In the genomic region with DNA sequence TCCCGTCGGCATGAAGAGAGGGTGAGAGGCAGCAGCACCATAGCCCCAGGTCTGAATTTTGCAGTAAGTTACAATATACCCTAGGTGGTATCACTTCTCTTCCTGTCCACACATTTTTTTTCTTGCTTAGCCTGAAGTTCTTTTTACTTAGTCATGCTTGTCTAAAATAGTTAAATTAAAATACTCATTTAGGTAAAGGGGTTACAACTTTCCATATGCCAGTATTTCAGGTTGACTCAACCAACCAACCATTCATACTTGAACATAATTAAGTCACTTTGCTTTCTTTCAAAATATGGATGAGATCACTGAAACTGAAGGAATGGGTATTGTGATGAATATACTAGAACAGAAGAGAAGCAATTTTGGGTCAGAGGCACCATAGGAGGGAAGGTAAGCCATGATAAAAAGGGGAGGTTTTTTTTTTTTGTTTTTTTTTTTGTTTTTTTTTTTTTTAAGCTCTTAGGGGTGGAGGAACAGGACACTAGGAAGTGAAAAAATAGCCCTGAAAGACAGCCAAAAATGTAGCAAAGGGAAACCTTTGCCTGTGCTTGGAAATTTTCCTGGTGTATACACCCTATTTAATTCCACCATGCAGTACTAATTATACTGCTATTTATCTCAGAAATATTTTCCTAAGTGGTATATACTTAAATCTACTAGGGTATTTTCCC, we compare ENCODE assay signal across 1 cellular context.
TF ChIP-seq lines count a peak whose summit lies in the region.

No MANE protein-coding gene starts in this region.

TF ChIP-seq in HepG2, 621 proteins besides CTCF, POLR2A, EP300 and RAD21 (continued from another document):
- TF ChIP-seq, protein P1, sequence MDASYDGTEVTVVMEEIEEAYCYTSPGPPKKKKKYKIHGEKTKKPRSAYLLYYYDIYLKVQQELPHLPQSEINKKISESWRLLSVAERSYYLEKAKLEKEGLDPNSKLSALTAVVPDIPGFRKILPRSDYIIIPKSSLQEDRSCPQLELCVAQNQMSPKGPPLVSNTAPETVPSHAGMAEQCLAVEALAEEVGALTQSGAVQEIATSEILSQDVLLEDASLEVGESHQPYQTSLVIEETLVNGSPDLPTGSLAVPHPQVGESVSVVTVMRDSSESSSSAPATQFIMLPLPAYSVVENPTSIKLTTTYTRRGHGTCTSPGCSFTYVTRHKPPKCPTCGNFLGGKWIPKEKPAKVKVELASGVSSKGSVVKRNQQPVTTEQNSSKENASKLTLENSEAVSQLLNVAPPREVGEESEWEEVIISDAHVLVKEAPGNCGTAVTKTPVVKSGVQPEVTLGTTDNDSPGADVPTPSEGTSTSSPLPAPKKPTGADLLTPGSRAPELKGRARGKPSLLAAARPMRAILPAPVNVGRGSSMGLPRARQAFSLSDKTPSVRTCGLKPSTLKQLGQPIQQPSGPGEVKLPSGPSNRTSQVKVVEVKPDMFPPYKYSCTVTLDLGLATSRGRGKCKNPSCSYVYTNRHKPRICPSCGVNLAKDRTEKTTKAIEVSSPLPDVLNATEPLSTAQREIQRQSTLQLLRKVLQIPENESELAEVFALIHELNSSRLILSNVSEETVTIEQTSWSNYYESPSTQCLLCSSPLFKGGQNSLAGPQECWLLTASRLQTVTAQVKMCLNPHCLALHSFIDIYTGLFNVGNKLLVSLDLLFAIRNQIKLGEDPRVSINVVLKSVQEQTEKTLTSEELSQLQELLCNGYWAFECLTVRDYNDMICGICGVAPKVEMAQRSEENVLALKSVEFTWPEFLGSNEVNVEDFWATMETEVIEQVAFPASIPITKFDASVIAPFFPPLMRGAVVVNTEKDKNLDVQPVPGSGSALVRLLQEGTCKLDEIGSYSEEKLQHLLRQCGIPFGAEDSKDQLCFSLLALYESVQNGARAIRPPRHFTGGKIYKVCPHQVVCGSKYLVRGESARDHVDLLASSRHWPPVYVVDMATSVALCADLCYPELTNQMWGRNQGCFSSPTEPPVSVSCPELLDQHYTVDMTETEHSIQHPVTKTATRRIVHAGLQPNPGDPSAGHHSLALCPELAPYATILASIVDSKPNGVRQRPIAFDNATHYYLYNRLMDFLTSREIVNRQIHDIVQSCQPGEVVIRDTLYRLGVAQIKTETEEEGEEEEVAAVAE (CRISPR knock-in tag; IDR thresholded peaks at IDR 0.05; ENCODE audit: borderline replicate concordance), result no peak
- TF ChIP-seq EEA1 (CRISPR knock-in tag; IDR thresholded peaks at IDR 0.05; ENCODE audit: borderline replicate concordance) (no peak), TSC22D2 (CRISPR knock-in tag; IDR thresholded peaks at IDR 0.05; ENCODE audit: borderline replicate concordance) (no peak), SNAI1 (CRISPR knock-in tag; IDR thresholded peaks at IDR 0.05; ENCODE audit: borderline replicate concordance) (no peak), ZNF180 (CRISPR knock-in tag; IDR thresholded peaks at IDR 0.05; ENCODE audit: borderline replicate concordance, low read depth) (no peak), ZNF382 (CRISPR knock-in tag; IDR thresholded peaks at IDR 0.05; ENCODE audit: borderline replicate concordance) (no peak), CENPT (CRISPR knock-in tag; IDR thresholded peaks at IDR 0.05; ENCODE audit: low read depth) (no peak)
- TF ChIP-seq, protein P2, sequence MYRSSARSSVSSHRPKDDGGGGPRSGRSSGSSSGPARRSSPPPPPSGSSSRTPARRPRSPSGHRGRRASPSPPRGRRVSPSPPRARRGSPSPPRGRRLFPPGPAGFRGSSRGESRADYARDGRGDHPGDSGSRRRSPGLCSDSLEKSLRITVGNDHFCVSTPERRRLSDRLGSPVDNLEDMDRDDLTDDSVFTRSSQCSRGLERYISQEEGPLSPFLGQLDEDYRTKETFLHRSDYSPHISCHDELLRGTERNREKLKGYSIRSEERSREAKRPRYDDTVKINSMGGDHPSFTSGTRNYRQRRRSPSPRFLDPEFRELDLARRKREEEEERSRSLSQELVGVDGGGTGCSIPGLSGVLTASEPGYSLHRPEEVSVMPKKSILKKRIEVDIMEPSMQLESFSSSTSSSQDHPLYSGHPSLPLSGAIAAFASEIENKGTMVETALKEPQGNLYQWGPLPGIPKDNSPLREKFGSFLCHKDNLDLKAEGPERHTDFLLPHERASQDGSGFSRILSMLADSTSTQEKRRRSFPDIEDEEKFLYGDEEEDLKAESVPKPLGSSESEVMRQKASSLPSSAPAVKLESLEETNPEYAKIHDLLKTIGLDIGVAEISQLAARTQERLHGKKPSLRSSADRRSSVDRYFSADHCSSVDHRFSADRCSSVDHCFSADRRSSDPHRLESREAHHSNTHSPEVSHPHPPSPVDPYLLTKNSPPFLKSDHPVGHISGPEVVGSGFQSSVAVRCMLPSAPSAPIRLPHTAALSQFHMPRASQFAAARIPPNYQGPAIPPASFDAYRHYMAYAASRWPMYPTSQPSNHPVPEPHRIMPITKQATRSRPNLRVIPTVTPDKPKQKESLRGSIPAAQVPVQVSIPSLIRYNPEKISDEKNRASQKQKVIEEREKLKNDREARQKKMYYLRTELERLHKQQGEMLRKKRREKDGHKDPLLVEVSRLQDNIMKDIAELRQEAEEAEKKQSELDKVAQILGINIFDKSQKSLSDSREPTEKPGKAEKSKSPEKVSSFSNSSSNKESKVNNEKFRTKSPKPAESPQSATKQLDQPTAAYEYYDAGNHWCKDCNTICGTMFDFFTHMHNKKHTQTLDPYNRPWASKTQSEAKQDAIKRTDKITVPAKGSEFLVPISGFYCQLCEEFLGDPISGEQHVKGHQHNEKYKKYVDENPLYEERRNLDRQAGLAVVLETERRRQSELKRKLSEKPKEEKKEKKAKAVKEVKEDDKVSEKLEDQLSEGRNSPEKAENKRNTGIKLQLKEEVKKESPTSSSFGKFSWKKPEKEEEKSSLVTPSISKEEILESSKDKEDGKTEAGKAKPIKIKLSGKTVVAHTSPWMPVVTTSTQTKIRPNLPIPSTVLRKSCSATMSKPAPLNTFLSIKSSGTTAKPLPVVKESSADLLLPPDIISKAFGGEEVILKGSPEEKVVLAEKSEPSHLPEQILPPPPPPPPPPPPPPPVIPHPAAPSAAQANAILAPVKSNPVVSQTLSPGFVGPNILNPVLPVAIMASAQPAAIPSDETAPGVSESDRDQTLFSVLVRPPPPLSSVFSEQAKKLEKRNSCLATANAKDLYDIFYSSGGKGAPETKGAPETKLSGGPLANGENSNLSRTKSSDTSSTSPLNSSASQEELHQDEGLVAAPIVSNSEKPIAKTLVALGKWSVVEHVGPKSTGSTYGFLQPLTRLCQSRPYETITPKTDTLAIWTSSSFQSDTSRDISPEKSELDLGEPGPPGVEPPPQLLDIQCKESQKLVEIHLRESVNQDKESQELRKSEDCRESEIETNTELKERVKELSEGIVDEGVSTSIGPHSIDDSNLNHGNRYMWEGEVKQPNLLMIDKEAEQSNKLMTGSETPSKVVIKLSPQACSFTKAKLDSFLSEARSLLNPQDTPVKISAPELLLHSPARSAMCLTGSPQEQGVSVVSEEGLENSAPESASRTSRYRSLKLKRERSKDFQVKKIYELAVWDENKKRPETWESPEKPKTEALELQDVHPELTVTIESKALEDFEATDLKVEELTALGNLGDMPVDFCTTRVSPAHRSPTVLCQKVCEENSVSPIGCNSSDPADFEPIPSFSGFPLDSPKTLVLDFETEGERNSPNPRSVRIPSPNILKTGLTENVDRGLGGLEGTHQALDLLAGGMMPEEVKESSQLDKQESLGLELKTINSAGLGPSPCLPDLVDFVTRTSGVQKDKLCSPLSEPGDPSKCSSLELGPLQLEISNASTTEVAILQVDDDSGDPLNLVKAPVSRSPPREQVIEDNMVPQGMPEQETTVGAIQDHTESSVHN (CRISPR knock-in tag; IDR thresholded peaks at IDR 0.05), result no peak
- TF ChIP-seq, protein P3, sequence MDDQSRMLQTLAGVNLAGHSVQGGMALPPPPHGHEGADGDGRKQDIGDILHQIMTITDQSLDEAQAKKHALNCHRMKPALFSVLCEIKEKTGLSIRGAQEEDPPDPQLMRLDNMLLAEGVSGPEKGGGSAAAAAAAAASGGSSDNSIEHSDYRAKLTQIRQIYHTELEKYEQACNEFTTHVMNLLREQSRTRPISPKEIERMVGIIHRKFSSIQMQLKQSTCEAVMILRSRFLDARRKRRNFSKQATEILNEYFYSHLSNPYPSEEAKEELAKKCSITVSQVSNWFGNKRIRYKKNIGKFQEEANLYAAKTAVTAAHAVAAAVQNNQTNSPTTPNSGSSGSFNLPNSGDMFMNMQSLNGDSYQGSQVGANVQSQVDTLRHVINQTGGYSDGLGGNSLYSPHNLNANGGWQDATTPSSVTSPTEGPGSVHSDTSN (CRISPR knock-in tag; IDR thresholded peaks at IDR 0.05; ENCODE audit: borderline replicate concordance), result no peak
- TF ChIP-seq, protein P4, sequence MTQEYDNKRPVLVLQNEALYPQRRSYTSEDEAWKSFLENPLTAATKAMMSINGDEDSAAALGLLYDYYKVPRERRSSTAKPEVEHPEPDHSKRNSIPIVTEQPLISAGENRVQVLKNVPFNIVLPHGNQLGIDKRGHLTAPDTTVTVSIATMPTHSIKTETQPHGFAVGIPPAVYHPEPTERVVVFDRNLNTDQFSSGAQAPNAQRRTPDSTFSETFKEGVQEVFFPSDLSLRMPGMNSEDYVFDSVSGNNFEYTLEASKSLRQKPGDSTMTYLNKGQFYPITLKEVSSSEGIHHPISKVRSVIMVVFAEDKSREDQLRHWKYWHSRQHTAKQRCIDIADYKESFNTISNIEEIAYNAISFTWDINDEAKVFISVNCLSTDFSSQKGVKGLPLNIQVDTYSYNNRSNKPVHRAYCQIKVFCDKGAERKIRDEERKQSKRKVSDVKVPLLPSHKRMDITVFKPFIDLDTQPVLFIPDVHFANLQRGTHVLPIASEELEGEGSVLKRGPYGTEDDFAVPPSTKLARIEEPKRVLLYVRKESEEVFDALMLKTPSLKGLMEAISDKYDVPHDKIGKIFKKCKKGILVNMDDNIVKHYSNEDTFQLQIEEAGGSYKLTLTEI (CRISPR knock-in tag; conservative IDR thresholded peaks at IDR 0.05), result no peak
